In the genomic region with DNA sequence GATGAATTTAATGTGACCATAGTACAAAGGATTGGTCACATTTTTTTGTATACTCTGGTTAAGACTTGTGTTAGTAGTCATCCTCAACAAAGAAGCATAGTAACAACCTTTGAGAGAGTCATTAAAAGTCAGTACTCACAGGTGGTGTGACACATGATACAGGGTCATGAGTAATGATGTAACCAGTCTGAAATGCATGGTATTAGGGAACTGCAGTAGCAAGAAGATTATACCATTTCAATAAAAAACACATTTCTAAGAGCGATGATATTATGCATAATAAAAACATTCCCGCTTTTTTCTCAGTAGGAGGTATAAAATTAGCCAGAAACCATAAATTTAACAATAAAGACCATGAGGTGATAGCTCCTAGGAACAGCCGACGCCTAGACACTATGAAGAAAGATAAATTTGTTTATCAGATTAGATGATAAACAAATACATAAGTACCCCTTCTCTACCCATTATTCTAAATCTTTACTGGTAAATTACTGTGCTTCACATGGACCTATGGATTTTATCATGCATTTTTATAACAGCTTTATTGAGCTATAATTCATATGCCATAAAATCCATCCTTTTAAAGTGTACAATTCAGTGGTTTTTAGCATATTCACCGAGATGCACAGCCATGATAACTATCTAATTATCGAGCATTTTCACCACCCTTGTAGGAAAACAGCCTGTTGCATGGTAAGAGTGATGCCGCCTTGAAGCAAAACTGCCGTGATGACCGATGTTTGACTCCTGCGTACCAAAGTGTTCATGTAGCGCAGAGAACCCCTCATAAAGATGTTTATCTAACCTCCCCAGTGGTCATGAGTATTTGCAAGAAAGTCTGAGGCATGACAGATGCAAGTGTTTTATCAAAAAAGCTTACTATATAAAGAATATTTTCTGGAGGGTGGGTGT, we compare ENCODE assay signal across 11 cellular contexts. TPM values are rescaled to one million over a fixed set of nuclear protein-coding genes. Genes with fewer than 3 reads are reported as not detected.
DNase-seq lines count a peak whose midpoint lies in the region; ATAC-seq and TF ChIP-seq lines count a peak whose summit lies in the region.
"Had no signal": no experiment of that assay in that cellular context is flagged by ENCODE, and none has a peak within 500 bp of the region (broad histone marks: within the 10 kb centered on the region; RNA-seq: fewer than 3 reads in every experiment).

No MANE protein-coding gene starts in this region.

- DNase-seq in DMS53 treated with DMSO at 0.1 percent for 48 hours (lab: John Stamatoyannopoulos, UW; ENCODE audit: unreplicated experiment): peak; percentile 84
- DNase-seq in NCI-H146 (lab: John Stamatoyannopoulos, UW): peak; percentile 24
- peak; percentile 60 for DNase-seq in astrocyte of the cerebellum (ENCODE audit: low read depth)
- DNase-seq in mucosa of descending colon: no peak
- DNase-seq in activated CD4-positive, alpha-beta T cell treated with anti-CD3 and anti-CD28 coated beads, Interleukin-2, amount 50 U/mL, for 1 hour: no peak
- DNase-seq in NCI-H2081 (lab: John Stamatoyannopoulos, UW): no peak
- no peak for DNase-seq in HK-2 (ENCODE audit: unreplicated experiment)
- DNase-seq: NCI-H1694, upper lobe of right lung had no signal

- peaks cover 6% of the 10 kb centered on the region for H3K4me1 ChIP-seq in mucosa of descending colon (ENCODE audit: low read depth)
- H3K4me1 ChIP-seq: upper lobe of right lung had no signal

- H3K36me3 ChIP-seq in mucosa of descending colon (ENCODE audit: low read depth): no peaks in the 10 kb centered on the region
- H3K36me3 ChIP-seq: neural progenitor cell, upper lobe of right lung had no signal

- peaks cover 6% of the 10 kb centered on the region for H3K9me3 ChIP-seq in mucosa of descending colon

- intact Hi-C loops in mucosa of descending colon (cut with DNase I, micrococcal nuclease): no loop called here

- in situ Hi-C loops in astrocyte of the cerebellum (cut with HindIII; ENCODE audit: low sequenced_read_pairs): no loop called here

- ATAC-seq in mucosa of descending colon (peak; percentile 84), GM18868 (IDR thresholded peaks at IDR 0.05; ENCODE audit: unreplicated experiment) (no peak)
- ATAC-seq: upper lobe of right lung had no signal

- no peak overlapping the region for H3K4me3 ChIP-seq in astrocyte of the cerebellum (ENCODE audit: low read depth, low read length)
- no peak overlapping the region for H3K4me3 ChIP-seq in mucosa of descending colon
- H3K4me3 ChIP-seq: neural progenitor cell, upper lobe of right lung had no signal

- TF ChIP-seq CTCF in astrocyte of the cerebellum (IDR thresholded peaks at IDR 0.05; ENCODE audit: low read depth, low read length, missing control alignments): no peak
- no peak for TF ChIP-seq CTCF in mucosa of descending colon (IDR thresholded peaks at IDR 0.05)

RNA-seq across cellular contexts. Expression of gene TMPRSS5, which starts 41.8 kb away (rescaled TPM):
- 1 to 10 TPM in 1 of 3 donors, under 1 TPM in 2; 0.70 to 1.6 (median 0.81) TPM for total RNA-seq in mucosa of descending colon

Comparison
In these comparisons a context has a peak if more than half of its experiments do, and no peak if none do; other contexts are left out.
1. DNase-seq: peak in DMS53 treated with DMSO at 0.1 percent for 48 hours (single experiment), NCI-H146 (single experiment) and astrocyte of the cerebellum (single experiment); none in mucosa of descending colon (0 of 3), activated CD4-positive, alpha-beta T cell treated with anti-CD3 and anti-CD28 coated beads, Interleukin-2, amount 50 U/mL, for 1 hour (single experiment), NCI-H2081 (0 of 2) and HK-2 (single experiment).